Comparison of ENCODE assay signal across 13 cellular contexts in genomic region chr9:93599571-93600403, GRCh38. TPM values are rescaled to one million over a fixed set of nuclear protein-coding genes. Genes with fewer than 3 reads are reported as not detected.
DNase-seq lines count a peak whose midpoint lies in the region; ATAC-seq and TF ChIP-seq lines count a peak whose summit lies in the region.
"Had no signal": no experiment of that assay in that cellular context is flagged by ENCODE, and none has a peak within 500 bp of the region (broad histone marks: within the 10 kb centered on the region; RNA-seq: fewer than 3 reads in every experiment).

No MANE protein-coding gene starts in this region.

- H3K27me3 ChIP-seq in CD4-positive, CD25-positive, alpha-beta regulatory T cell (ENCODE audit: control insufficient read depth, insufficient read depth, low read length), result no peaks in the 10 kb centered on the region
- H3K27me3 ChIP-seq in Caco-2 (replicated peaks; ENCODE audit: control insufficient read depth, insufficient read depth, low read length) (no peaks in the 10 kb centered on the region), mesenchymal stem cell (ENCODE audit: control insufficient read depth in 1 of 2, insufficient read depth in 1 of 2, low read length in 2 of 2) (no peaks in the 10 kb centered on the region), spleen (replicated peaks in 1 of 7) (no peaks in the 10 kb centered on the region)
- H3K27me3 ChIP-seq: cardiac muscle cell had no signal

- no peak for TF ChIP-seq POLR2A in spleen (IDR thresholded peaks at IDR 0.05)

- TF ChIP-seq CTCF in Caco-2 (IDR thresholded peaks at IDR 0.05; ENCODE audit: insufficient read depth in 1 of 2, low read depth in 1 of 2, low read length in 1 of 2, severe bottlenecking in 1 of 2, unreplicated experiment in 1 of 2) (no peak), spleen (IDR thresholded peaks at IDR 0.05 in 8 of 11, conservative IDR thresholded peaks at IDR 0.05 in 3 of 11) (no peak)

- H3K9me3 Mint-ChIP-seq in CD4-positive, CD25-positive, alpha-beta regulatory T cell, result peaks cover 0 to 4% (median 0%) of the 10 kb centered on the region in 7 donors
- no peaks in the 10 kb centered on the region for H3K9me3 Mint-ChIP-seq in Caco-2 (ENCODE audit: unreplicated experiment)
- peaks cover 2% of the 10 kb centered on the region for H3K9me3 Mint-ChIP-seq in T-helper 2 cell treated with Interferon-gamma antibody and Interleukin-4, amounts not matched to agents 5 μg/mL and 100 μg/mL, for 36 hours
- H3K9me3 Mint-ChIP-seq: stimulated activated memory B cell treated with anti-CD40 and anti-IgM and Interleukin-4, amounts not matched to agents 10 μg/mL and 1 μg/mL and 100 μg/mL, for 72 hours had no signal

- H3K27ac ChIP-seq in CD4-positive, CD25-positive, alpha-beta regulatory T cell (ENCODE audit: insufficient read depth, low read length, poor library complexity, severe bottlenecking), result no peak overlapping the region
- H3K27ac ChIP-seq in mesenchymal stem cell (ENCODE audit: low read length, poor library complexity, severe bottlenecking) (no peak overlapping the region), spleen (peak overlapping the region in 3 of 8 donors; percentile 46 to 61 (median 59))
- H3K27ac ChIP-seq: cardiac muscle cell had no signal

- H2BK12ac ChIP-seq in mesenchymal stem cell (ENCODE audit: low read length in 2 of 2), result no peak overlapping the region

- no peak overlapping the region for H3K4me2 ChIP-seq in mesenchymal stem cell (ENCODE audit: low read length, poor library complexity, severe bottlenecking)

- peaks cover 59% of the 10 kb centered on the region for H3K79me1 ChIP-seq in mesenchymal stem cell (replicated peaks; ENCODE audit: low read length, poor library complexity, severe bottlenecking)

- POLR2A ChIA-PET in Caco-2 (lab: Charles Lee), result no interaction called here

- peaks cover 13 to 77% (median 53%) of the 10 kb centered on the region in 4 donors for H3K4me1 Mint-ChIP-seq in CD4-positive, CD25-positive, alpha-beta regulatory T cell
- H3K4me1 Mint-ChIP-seq in Caco-2 (ENCODE audit: low read depth, unreplicated experiment), result peaks cover 7% of the 10 kb centered on the region
- peaks cover 42% of the 10 kb centered on the region for H3K4me1 Mint-ChIP-seq in T-helper 2 cell treated with Interferon-gamma antibody and Interleukin-4, amounts not matched to agents 5 μg/mL and 100 μg/mL, for 36 hours (ENCODE audit: low read depth)

- no peak overlapping the region for H4K8ac ChIP-seq in mesenchymal stem cell (ENCODE audit: low read length)

- H4K91ac ChIP-seq in mesenchymal stem cell (ENCODE audit: low read length), result peak overlapping the region; percentile 56

- H2BK5ac ChIP-seq in mesenchymal stem cell (ENCODE audit: low read depth, low read length, poor library complexity, severe bottlenecking), result no peak overlapping the region

- no peak overlapping the region for H2AK5ac ChIP-seq in mesenchymal stem cell (ENCODE audit: low read length, severe bottlenecking)

- H3K36me3 ChIP-seq in CD4-positive, CD25-positive, alpha-beta regulatory T cell (ENCODE audit: control insufficient read depth, insufficient read depth, low read length), result no peaks in the 10 kb centered on the region
- H3K36me3 ChIP-seq in Caco-2 (ENCODE audit: control insufficient read depth, insufficient read depth, low read length), result no peaks in the 10 kb centered on the region
- H3K36me3 ChIP-seq in mesenchymal stem cell (ENCODE audit: control insufficient read depth in 1 of 2, insufficient read depth in 2 of 2, low read depth in 1 of 2, low read length in 2 of 2), result peaks cover 0 to 11% of the 10 kb centered on the region in 2 experiments
- peaks cover 0 to 4% (median 0%) of the 10 kb centered on the region in 6 donors for H3K36me3 ChIP-seq in spleen
- H3K36me3 ChIP-seq: cardiac muscle cell had no signal

- peak overlapping the region; percentile 4 to 78 (median 39) for H3K4me3 Mint-ChIP-seq in CD4-positive, CD25-positive, alpha-beta regulatory T cell
- H3K4me3 Mint-ChIP-seq in Caco-2 (ENCODE audit: unreplicated experiment), result no peak overlapping the region
- peak overlapping the region; percentile 30 for H3K4me3 Mint-ChIP-seq in T-helper 2 cell treated with Interferon-gamma antibody and Interleukin-4, amounts not matched to agents 5 μg/mL and 100 μg/mL, for 36 hours
- H3K4me3 Mint-ChIP-seq: stimulated activated memory B cell treated with anti-CD40 and anti-IgM and Interleukin-4, amounts not matched to agents 10 μg/mL and 1 μg/mL and 100 μg/mL, for 72 hours had no signal

- no peak overlapping the region for H3K4ac ChIP-seq in mesenchymal stem cell (ENCODE audit: low read depth in 1 of 2, low read length in 2 of 2)

- no TSS peak for BruUV-seq in Caco-2 (replicated peaks; lab: Mats Ljungman, UMichigan)

- H3K27me3 Mint-ChIP-seq in CD4-positive, CD25-positive, alpha-beta regulatory T cell, result no peaks in the 10 kb centered on the region
- no peaks in the 10 kb centered on the region for H3K27me3 Mint-ChIP-seq in Caco-2 (ENCODE audit: insufficient read depth, unreplicated experiment)
- no peaks in the 10 kb centered on the region for H3K27me3 Mint-ChIP-seq in T-helper 2 cell treated with Interferon-gamma antibody and Interleukin-4, amounts not matched to agents 5 μg/mL and 100 μg/mL, for 36 hours (ENCODE audit: low read depth)
- H3K27me3 Mint-ChIP-seq: stimulated activated memory B cell treated with anti-CD40 and anti-IgM and Interleukin-4, amounts not matched to agents 10 μg/mL and 1 μg/mL and 100 μg/mL, for 72 hours had no signal

- H3K9me3 ChIP-seq in CD4-positive, CD25-positive, alpha-beta regulatory T cell (ENCODE audit: control insufficient read depth in 2 of 2, low read length in 2 of 2), result no peaks in the 10 kb centered on the region
- no peaks in the 10 kb centered on the region for H3K9me3 ChIP-seq in Caco-2
- no peaks in the 10 kb centered on the region for H3K9me3 ChIP-seq in mesenchymal stem cell (ENCODE audit: control insufficient read depth, low read length)
- H3K9me3 ChIP-seq in spleen, result no peaks in the 10 kb centered on the region

- H3K4me1 ChIP-seq in CD4-positive, CD25-positive, alpha-beta regulatory T cell (ENCODE audit: control insufficient read depth, insufficient read depth, low read length, poor library complexity, severe bottlenecking), result peaks cover 41% of the 10 kb centered on the region
- no peaks in the 10 kb centered on the region for H3K4me1 ChIP-seq in Caco-2
- H3K4me1 ChIP-seq in mesenchymal stem cell (ENCODE audit: control insufficient read depth, insufficient read depth, low read depth, low read length), result peaks cover 16% of the 10 kb centered on the region
- peaks cover 14 to 70% (median 46%) of the 10 kb centered on the region in 6 donors for H3K4me1 ChIP-seq in spleen

- peak overlapping the region in 1 of 2 experiments; percentile 73 for H3K14ac ChIP-seq in mesenchymal stem cell (ENCODE audit: low read length in 2 of 2)

- CTCF ChIA-PET in Caco-2 (lab: Charles Lee), result interaction anchor here (0.6 kb wide), 1 partner anchor 319 kb away, joined by 3 read pairs; no protein-coding TSS in a partner anchor

- no peak overlapping the region for H3K23ac ChIP-seq in mesenchymal stem cell (ENCODE audit: low read length in 2 of 2)

- WGBS in mesenchymal stem cell, result 82% methylated on average over 17 of the region's 17 CpGs
- WGBS in spleen, 5 donors, result 76 to 89% (median 81%) methylated on average over 15 to 17 of the region's 17 CpGs

- H3K9ac ChIP-seq in mesenchymal stem cell (ENCODE audit: low read length), result no peak overlapping the region

- H3K36me3 Mint-ChIP-seq in CD4-positive, CD25-positive, alpha-beta regulatory T cell, result peaks cover 7% of the 10 kb centered on the region
- H3K36me3 Mint-ChIP-seq in Caco-2 (ENCODE audit: insufficient read depth, unreplicated experiment), result no peaks in the 10 kb centered on the region
- peaks cover 10% of the 10 kb centered on the region for H3K36me3 Mint-ChIP-seq in T-helper 2 cell treated with Interferon-gamma antibody and Interleukin-4, amounts not matched to agents 5 μg/mL and 100 μg/mL, for 36 hours (ENCODE audit: low read depth)

- no peak overlapping the region for H2AFZ ChIP-seq in mesenchymal stem cell (ENCODE audit: low read depth, low read length)

- H2BK15ac ChIP-seq in mesenchymal stem cell (ENCODE audit: low read depth, poor library complexity, severe bottlenecking), result no peak overlapping the region

- intact Hi-C loops in Caco-2 (cut with micrococcal nuclease; ENCODE audit: unreplicated experiment), result no loop called here
- intact Hi-C loops in spleen (cut with DNase I; ENCODE audit: low total_unique reads), result no loop called here

- peak in 1 of 3 donors; percentile 37 for DNase-seq in CD4-positive, CD25-positive, alpha-beta regulatory T cell
- no peak for DNase-seq in Caco-2
- DNase-seq in T-helper 2 cell treated with Interferon-gamma antibody and Interleukin-4, amounts not matched to agents 5 μg/mL and 100 μg/mL, for 36 hours (ENCODE audit: low spot score), result no peak
- no peak for DNase-seq in mesenchymal stem cell
- DNase-seq in foreskin melanocyte, result no peak
- no peak for DNase-seq in spleen
- DNase-seq: DMS79, NCI-H1048, occipital lobe had no signal

- no peak overlapping the region for H3K4me3 ChIP-seq in CD4-positive, CD25-positive, alpha-beta regulatory T cell (ENCODE audit: low read depth, low read length)
- H3K4me3 ChIP-seq in Caco-2 (ENCODE audit: low read depth, low read length), result no peak overlapping the region
- H3K4me3 ChIP-seq in mesenchymal stem cell (ENCODE audit: insufficient read depth in 1 of 2, low read depth in 1 of 2, low read length in 2 of 2), result no peak overlapping the region
- H3K4me3 ChIP-seq in spleen, result no peak overlapping the region
- H3K4me3 ChIP-seq: cardiac muscle cell had no signal

- H3K27ac Mint-ChIP-seq in CD4-positive, CD25-positive, alpha-beta regulatory T cell, result peak overlapping the region; percentile 58 to 89 (median 67)
- peak overlapping the region; percentile 10 for H3K27ac Mint-ChIP-seq in Caco-2 (ENCODE audit: unreplicated experiment)
- H3K27ac Mint-ChIP-seq in T-helper 2 cell treated with Interferon-gamma antibody and Interleukin-4, amounts not matched to agents 5 μg/mL and 100 μg/mL, for 36 hours, result peak overlapping the region; percentile 76
- H3K27ac Mint-ChIP-seq: stimulated activated memory B cell treated with anti-CD40 and anti-IgM and Interleukin-4, amounts not matched to agents 10 μg/mL and 1 μg/mL and 100 μg/mL, for 72 hours had no signal

- peak overlapping the region in 1 of 2 experiments; percentile 35 for H3K18ac ChIP-seq in mesenchymal stem cell (ENCODE audit: low read depth in 1 of 2, low read length in 2 of 2)

- no peak overlapping the region for H2BK120ac ChIP-seq in mesenchymal stem cell (ENCODE audit: low read depth, low read length)

- no peak for ATAC-seq in CD4-positive, CD25-positive, alpha-beta regulatory T cell (ENCODE audit: low read depth in 2 of 2)
- ATAC-seq in GM21529 (IDR thresholded peaks at IDR 0.05; ENCODE audit: unreplicated experiment) (no peak), GM19395 (IDR thresholded peaks at IDR 0.05; ENCODE audit: unreplicated experiment) (no peak)
- ATAC-seq: stimulated activated memory B cell treated with anti-CD40 and anti-IgM and Interleukin-4, amounts not matched to agents 10 μg/mL and 1 μg/mL and 100 μg/mL, for 72 hours had no signal

RNA-seq across cellular contexts. Expression of gene PHF2, which starts 23.4 kb away (rescaled TPM):
- total RNA-seq in CD4-positive, CD25-positive, alpha-beta regulatory T cell, result 29.4 TPM
- polyA plus RNA-seq in CD4-positive, CD25-positive, alpha-beta regulatory T cell, result 1 to 10 TPM in 2 of 4 donors, under 1 TPM in 2; 0.37 to 1.3 (median 0.94) TPM
- 10.2 and 10.3 TPM in 2 replicates for total RNA-seq in Caco-2 (2022)
- 13.5 TPM for polyA plus RNA-seq in mesenchymal stem cell (2013, experiment 1 of 2)
- polyA plus RNA-seq in mesenchymal stem cell (2013, experiment 2 of 2), result 13.2 TPM
- 10 to 100 TPM; 27.6 to 46.2 (median 32.6) TPM for total RNA-seq in spleen
- polyA plus RNA-seq in spleen, result 10 to 100 TPM; 11.2 to 23.1 (median 13.7) TPM

Comparison
In these comparisons a context has a peak if more than half of its experiments do, and no peak if none do; other contexts are left out.
1. H3K27ac Mint-ChIP-seq: peak in every context shown above with its lines; median percentile 76 in T-helper 2 cell treated with Interferon-gamma antibody and Interleukin-4, amounts not matched to agents 5 μg/mL and 100 μg/mL, for 36 hours; 67 in CD4-positive, CD25-positive, alpha-beta regulatory T cell; 10 in Caco-2.